Comparison of ENCODE assay signal across 16 cellular contexts in genomic region chr10:131569851-131570715, GRCh38.
DNase-seq lines count a peak whose midpoint lies in the region; ATAC-seq and TF ChIP-seq lines count a peak whose summit lies in the region.
"Had no signal": no experiment of that assay in that cellular context is flagged by ENCODE, and none has a peak within 500 bp of the region (broad histone marks: within the 10 kb centered on the region; RNA-seq: fewer than 3 reads in every experiment).

No MANE protein-coding gene starts in this region.

- no peaks in the 10 kb centered on the region for H3K27me3 ChIP-seq in Loucy (ENCODE audit: insufficient read depth, low read length, poor library complexity, severe bottlenecking)
- no peaks in the 10 kb centered on the region for H3K27me3 ChIP-seq in osteoblast (ENCODE audit: insufficient read depth, low read length)
- H3K27me3 ChIP-seq: ascending aorta had no signal

- H3K9me3 ChIP-seq in Loucy (ENCODE audit: insufficient read depth, low read depth, low read length) (peaks cover 11% of the 10 kb centered on the region; the same call in 1 of the 2 replicates), osteoblast (ENCODE audit: low read depth, low read length) (no peaks in the 10 kb centered on the region)

- no peak overlapping the region for H3K4me2 ChIP-seq in Loucy (ENCODE audit: low read depth, low read length, poor library complexity, severe bottlenecking)
- no peak overlapping the region for H3K4me2 ChIP-seq in osteoblast (ENCODE audit: insufficient read depth, low read length)

- H3K9me2 ChIP-seq in Loucy (replicated peaks; ENCODE audit: low read depth, low read length): no peaks in the 10 kb centered on the region

- peak; percentile 27; the same call in 1 of the 2 replicates for TF ChIP-seq CTCF in Loucy (conservative IDR thresholded peaks at IDR 0.05; ENCODE audit: low read length)
- TF ChIP-seq CTCF in osteoblast (IDR thresholded peaks at IDR 0.05; ENCODE audit: extremely low read depth, low read depth, low read length): no peak

- ATAC-seq in HG02870 (IDR thresholded peaks at IDR 0.05; ENCODE audit: unreplicated experiment): no peak
- ATAC-seq: CD8-positive, alpha-beta T cell had no signal

- H3K27ac ChIP-seq in osteoblast (ENCODE audit: low read depth, low read length): no peak overlapping the region
- H3K27ac ChIP-seq: ascending aorta, skin epidermis had no signal

- H3K4me3 ChIP-seq in Loucy (ENCODE audit: low read length, poor library complexity, severe bottlenecking) (no peak overlapping the region), osteoblast (ENCODE audit: insufficient read depth, low read length) (no peak overlapping the region)
- H3K4me3 ChIP-seq: ascending aorta, skin epidermis had no signal

- H3K79me2 ChIP-seq in Loucy (ENCODE audit: insufficient read depth, low read length) (no peaks in the 10 kb centered on the region), osteoblast (ENCODE audit: insufficient read depth, low read length) (no peaks in the 10 kb centered on the region)

- H3K36me3 ChIP-seq in Loucy (ENCODE audit: insufficient read depth, low read length): no peaks in the 10 kb centered on the region
- H3K36me3 ChIP-seq in osteoblast (ENCODE audit: insufficient read depth, low read length): no peaks in the 10 kb centered on the region
- H3K36me3 ChIP-seq: ascending aorta had no signal

- H3K9ac ChIP-seq in Loucy (ENCODE audit: low read depth, low read length, poor library complexity, severe bottlenecking): no peak overlapping the region

- H4K20me1 ChIP-seq in Loucy (ENCODE audit: insufficient read depth, low read length, poor library complexity, severe bottlenecking) (no peaks in the 10 kb centered on the region), osteoblast (ENCODE audit: insufficient read depth, low read length) (no peaks in the 10 kb centered on the region)

- no peaks in the 10 kb centered on the region for H3F3A ChIP-seq in Loucy (ENCODE audit: low read depth)

- no peaks in the 10 kb centered on the region for H3K4me1 ChIP-seq in Loucy (ENCODE audit: insufficient read depth, low read length, poor library complexity, severe bottlenecking)
- no peaks in the 10 kb centered on the region for H3K4me1 ChIP-seq in osteoblast (ENCODE audit: insufficient read depth, low read length)
- H3K4me1 ChIP-seq: ascending aorta had no signal

- DNase-seq in activated CD4-positive, alpha-beta T cell treated with anti-CD3 and anti-CD28 coated beads for 48 hours: peak; percentile 15
- no peak for DNase-seq in activated CD4-positive, alpha-beta T cell treated with anti-CD3 and anti-CD28 coated beads for 4 hours
- DNase-seq in iPS-NIHi11 (ENCODE audit: low spot score) (peak; percentile 90), osteoblast (ENCODE audit: insufficient read length, low spot score, missing footprints) (no peak), HPDE6-E6E7 (ENCODE audit: extremely low spot score) (no peak)
- DNase-seq in stimulated activated CD8-positive, alpha-beta memory T cell treated with anti-CD3 and anti-CD28 coated beads, Interleukin-4, amount 100 ng/mL, for 48 hours: peak; percentile 28
- DNase-seq: activated gamma-delta T cell, midbrain, NCI-H1417 treated with DMSO at 0.1 percent for 48 hours, NCI-H446 treated with DMSO at 0.1 percent for 48 hours, trophoblast cell had no signal

- no peak overlapping the region for H2AFZ ChIP-seq in Loucy (ENCODE audit: low read length)
- H2AFZ ChIP-seq in osteoblast (ENCODE audit: low read length): no peak overlapping the region

Comparison
In these comparisons a context has a peak if more than half of its experiments do, and no peak if none do; other contexts are left out.
1. DNase-seq: peak in activated CD4-positive, alpha-beta T cell treated with anti-CD3 and anti-CD28 coated beads for 48 hours (single experiment), iPS-NIHi11 (single experiment) and stimulated activated CD8-positive, alpha-beta memory T cell treated with anti-CD3 and anti-CD28 coated beads, Interleukin-4, amount 100 ng/mL, for 48 hours (single experiment); none in activated CD4-positive, alpha-beta T cell treated with anti-CD3 and anti-CD28 coated beads for 4 hours (0 of 2), osteoblast (single experiment) and HPDE6-E6E7 (single experiment).